In genomic region chr10:103241262-103242011, GRCh38 we compare ENCODE assay signal across 9 cellular contexts. TPM values are rescaled to one million over a fixed set of nuclear protein-coding genes. Genes with fewer than 3 reads are reported as not detected.
A peak's percentile ranks its signal among the peaks of the same experiment; 100 is the strongest.
DNase-seq lines count a peak whose midpoint lies in the region; ATAC-seq and TF ChIP-seq lines count a peak whose summit lies in the region.
"Had no signal": no experiment of that assay in that cellular context is flagged by ENCODE, and none has a peak within 500 bp of the region (broad histone marks: within the 10 kb centered on the region; RNA-seq: fewer than 3 reads in every experiment).

No MANE protein-coding gene starts in this region.

- DNase-seq in NCI-H2029 (lab: John Stamatoyannopoulos, UW) (peak; percentile 24), NCI-H2029 treated with DMSO at 0.1 percent for 48 hours (lab: John Stamatoyannopoulos, UW) (no peak), OCI-M1 (lab: John Stamatoyannopoulos, UW) (peak; percentile 48), epithelial cell of esophagus (ENCODE audit: low read depth) (peak; percentile 96), myocyte (ENCODE audit: low read depth) (peak; percentile 61), T1000 (lab: John Stamatoyannopoulos, UW) (no peak)

- ATAC-seq in HG02884 (IDR thresholded peaks at IDR 0.05; ENCODE audit: unreplicated experiment) (no peak), GM21515 (IDR thresholded peaks at IDR 0.05; ENCODE audit: unreplicated experiment) (no peak)

- peak overlapping the region; percentile 5 for H3K4me3 ChIP-seq in epithelial cell of esophagus (ENCODE audit: low read length)

- no peak for TF ChIP-seq CTCF in epithelial cell of esophagus (IDR thresholded peaks at IDR 0.05; ENCODE audit: insufficient read depth, low read depth, low read length, missing control alignments)

RNA-seq across cellular contexts. Expression of gene RPEL1, which starts 4.2 kb away (rescaled TPM):
- 0.21 TPM in 1 of 2 replicates, not detected in the other for total RNA-seq in myocyte
- polyA plus RNA-seq in myocyte (2012): not detected
- total RNA-seq: T-cell had no signal

RNA-seq across cellular contexts. Expression of gene INA, which starts 35.5 kb away (rescaled TPM):
- total RNA-seq in myocyte: not detected in 2 replicates
- not detected for polyA plus RNA-seq in myocyte (2012)
- total RNA-seq: T-cell had no signal

RNA-seq across cellular contexts. Expression of gene NT5C2, which starts 48.4 kb away (rescaled TPM):
- total RNA-seq in myocyte: 57.3 and 79.4 TPM in 2 replicates
- 63.3 TPM for polyA plus RNA-seq in myocyte (2012)

Comparison
In these comparisons a context has a peak if more than half of its experiments do, and no peak if none do; other contexts are left out.
1. DNase-seq: peak in NCI-H2029 (single experiment), OCI-M1 (single experiment), epithelial cell of esophagus (single experiment) and myocyte (single experiment); none in NCI-H2029 treated with DMSO at 0.1 percent for 48 hours (single experiment) and T1000 (single experiment).